Comparison of ENCODE assay signal across 18 cellular contexts in the genomic region with DNA sequence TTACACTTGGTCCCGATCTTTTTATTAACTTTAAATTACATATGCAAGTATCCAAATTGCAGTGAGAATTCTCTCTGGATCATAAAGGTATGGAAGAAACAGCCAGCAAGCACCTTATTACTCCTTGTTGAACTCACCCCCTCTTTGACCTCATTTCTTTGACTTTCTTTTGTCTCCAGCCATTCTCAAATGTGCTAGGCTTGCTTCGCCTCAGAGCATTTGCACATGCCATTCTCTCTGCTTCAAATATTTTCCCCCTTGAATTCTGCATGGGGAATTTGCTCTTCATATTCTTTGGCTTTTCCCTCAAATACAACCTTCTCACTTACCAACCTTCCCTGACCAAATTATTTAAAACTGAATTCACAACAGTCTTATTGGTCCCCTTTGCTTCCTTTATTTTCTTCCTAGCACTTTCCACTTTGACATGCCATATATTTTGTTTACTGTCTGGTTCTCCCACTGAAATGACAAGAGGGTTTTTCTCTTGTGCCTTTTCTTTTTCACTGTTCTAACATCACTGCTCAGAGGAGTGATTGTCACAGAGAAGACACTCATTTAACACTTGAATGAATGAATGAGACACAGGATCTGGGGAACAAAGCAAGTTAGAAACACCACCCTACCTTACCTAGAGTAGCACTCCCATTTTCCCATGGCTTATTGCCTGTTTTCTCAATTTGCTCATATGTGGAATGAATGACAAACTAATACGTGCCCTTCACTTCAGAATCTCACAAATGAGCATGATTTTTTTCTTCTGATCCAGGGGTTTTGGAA. TPM values are rescaled to one million over a fixed set of nuclear protein-coding genes. Genes with fewer than 3 reads are reported as not detected.
A peak's percentile ranks its signal among the peaks of the same experiment; 100 is the strongest.
DNase-seq lines count a peak whose midpoint lies in the region; ATAC-seq and TF ChIP-seq lines count a peak whose summit lies in the region.
"Had no signal": no experiment of that assay in that cellular context is flagged by ENCODE, and none has a peak within 500 bp of the region (broad histone marks: within the 10 kb centered on the region; RNA-seq: fewer than 3 reads in every experiment).

No MANE protein-coding gene starts in this region.

- peaks cover 34% of the 10 kb centered on the region for H3K4me1 Mint-ChIP-seq in activated naive CD8-positive, alpha-beta T cell (ENCODE audit: low read depth)
- peaks cover 21% of the 10 kb centered on the region for H3K4me1 Mint-ChIP-seq in activated naive CD8-positive, alpha-beta T cell treated with anti-CD3 and anti-CD28 coated beads, Interleukin-2, amount 50 U/mL, for 24 hours
- H3K4me1 Mint-ChIP-seq in type B pancreatic cell (ENCODE audit: unreplicated experiment): peaks cover 28% of the 10 kb centered on the region

- H3K4me3 ChIP-seq in NT2/D1 (ENCODE audit: insufficient read length, low read depth): peak overlapping the region; percentile 94
- no peak overlapping the region for H3K4me3 ChIP-seq in fibroblast of lung (replicated peaks in 1 of 4; ENCODE audit: control extremely low read depth in 1 of 4, insufficient read depth in 1 of 4, low read depth in 3 of 4, low read length in 4 of 4)
- H3K4me3 ChIP-seq in spleen: no peak overlapping the region

- H3K27ac Mint-ChIP-seq in activated naive CD8-positive, alpha-beta T cell: peak overlapping the region; percentile 98
- no peak overlapping the region for H3K27ac Mint-ChIP-seq in activated naive CD8-positive, alpha-beta T cell treated with anti-CD3 and anti-CD28 coated beads, Interleukin-2, amount 50 U/mL, for 24 hours
- no peak overlapping the region for H3K27ac Mint-ChIP-seq in type B pancreatic cell

- no peaks in the 10 kb centered on the region for H4K20me1 ChIP-seq in fibroblast of lung (ENCODE audit: control insufficient read depth, extremely low read depth, insufficient read depth, low read length)

- H3K4me1 ChIP-seq in NT2/D1 (ENCODE audit: insufficient read depth, insufficient read length) (no peaks in the 10 kb centered on the region), fibroblast of lung (ENCODE audit: control insufficient read depth, extremely low read depth, insufficient read depth, low read length) (no peaks in the 10 kb centered on the region), spleen (peaks cover 5 to 43% (median 34%) of the 10 kb centered on the region in 6 donors)

- no peak for TF ChIP-seq POLR2A in spleen (IDR thresholded peaks at IDR 0.05)

- H2AFZ ChIP-seq in fibroblast of lung (ENCODE audit: low read length): peak overlapping the region; percentile 45

- TF ChIP-seq CTCF in fibroblast of lung (conservative IDR thresholded peaks at IDR 0.05 in 1 of 2, IDR thresholded peaks at IDR 0.05 in 1 of 2; ENCODE audit: low read depth in 1 of 2, low read length in 2 of 2) (no peak), type B pancreatic cell (conservative IDR thresholded peaks at IDR 0.05) (no peak), spleen (IDR thresholded peaks at IDR 0.05 in 8 of 11, conservative IDR thresholded peaks at IDR 0.05 in 3 of 11) (no peak)

- H3K9ac ChIP-seq in NT2/D1 (ENCODE audit: insufficient read length, low read depth): peak overlapping the region; percentile 98
- H3K9ac ChIP-seq in fibroblast of lung (ENCODE audit: insufficient read depth, low read length): no peak overlapping the region

- no peak for DNase-seq in activated naive CD8-positive, alpha-beta T cell treated with anti-CD3 and anti-CD28 coated beads, Interleukin-2, amount 50 U/mL, for 24 hours
- DNase-seq in NT2/D1 (ENCODE audit: low read depth, low spot score) (no peak), fibroblast of lung (ENCODE audit: low read depth in 2 of 2) (no peak), type B pancreatic cell (ENCODE audit: extremely low spot score, unreplicated experiment) (no peak), spleen (no peak), left ventricle myocardium superior (no peak)
- DNase-seq: activated CD4-positive, CD25-positive, alpha-beta regulatory T cell treated with anti-CD3 and anti-CD28 coated beads, Interleukin-2, amount 50 U/mL, for 72 hours; activated naive CD8-positive, alpha-beta T cell treated with anti-CD3 and anti-CD28 coated beads, Interleukin-2, amount 10 ng/mL, durations not matched to agents 7 days and 5 days; caudate nucleus; hippocampal formation; KBM-7; NCI-H1105 treated with DMSO at 0.1 percent for 48 hours; psoas muscle; stimulated activated naive CD4-positive, alpha-beta T cell treated with Interleukin-2 at 50 U/mL for 16 hours; upper lobe of right lung had no signal

- H3K79me2 ChIP-seq in fibroblast of lung (ENCODE audit: control insufficient read depth, insufficient read depth, low read length): peaks cover 2% of the 10 kb centered on the region

- intact Hi-C loops in spleen (cut with DNase I; ENCODE audit: low total_unique reads): no loop called here
- intact Hi-C loops in left ventricle myocardium superior (cut with micrococcal nuclease): no loop called here

- no peak for ATAC-seq in activated naive CD8-positive, alpha-beta T cell treated with anti-CD3 and anti-CD28 coated beads, Interleukin-2, amount 50 U/mL, for 24 hours
- no peak for ATAC-seq in SK-N-SH treated with all-trans-retinoic acid at 6 μM for 48 hours
- no peak for ATAC-seq in left ventricle myocardium superior
- ATAC-seq: upper lobe of right lung had no signal

- H3K27me3 ChIP-seq in NT2/D1 (ENCODE audit: insufficient read depth, insufficient read length) (no peaks in the 10 kb centered on the region), fibroblast of lung (ENCODE audit: control insufficient read depth, insufficient read depth, low read length) (no peaks in the 10 kb centered on the region), spleen (replicated peaks in 1 of 7) (no peaks in the 10 kb centered on the region)

- H3K4me2 ChIP-seq in fibroblast of lung (ENCODE audit: extremely low read depth, insufficient read depth, low read length): no peak overlapping the region

- H3K9me3 Mint-ChIP-seq in activated naive CD8-positive, alpha-beta T cell (ENCODE audit: low read depth): no peaks in the 10 kb centered on the region
- H3K9me3 Mint-ChIP-seq in activated naive CD8-positive, alpha-beta T cell treated with anti-CD3 and anti-CD28 coated beads, Interleukin-2, amount 50 U/mL, for 24 hours: no peaks in the 10 kb centered on the region
- H3K9me3 Mint-ChIP-seq in type B pancreatic cell: no peaks in the 10 kb centered on the region
- H3K9me3 Mint-ChIP-seq: activated naive CD8-positive, alpha-beta T cell treated with anti-CD3 and anti-CD28 coated beads, Interleukin-2, amount 10 ng/mL, durations not matched to agents 7 days and 5 days; T-helper 1 cell treated with Interleukin-12 subunit alpha and Interleukin-12 subunit beta and Interleukin-4 antibody, amounts not matched to agents 30 μg/mL and 1 μg/mL, for 36 hours had no signal

- 93 to 97% (median 95%) methylated on average over 3 of the region's 3 CpGs for WGBS in spleen, 5 donors

- peaks cover 19% of the 10 kb centered on the region for H3K36me3 ChIP-seq in NT2/D1 (ENCODE audit: insufficient read depth, insufficient read length, low read length)
- no peaks in the 10 kb centered on the region for H3K36me3 ChIP-seq in fibroblast of lung (ENCODE audit: control insufficient read depth, insufficient read depth, low read length)
- no peaks in the 10 kb centered on the region for H3K36me3 ChIP-seq in spleen
- H3K36me3 ChIP-seq: upper lobe of right lung had no signal

- H3K4me3 Mint-ChIP-seq in activated naive CD8-positive, alpha-beta T cell: peak overlapping the region; percentile 6
- H3K4me3 Mint-ChIP-seq in activated naive CD8-positive, alpha-beta T cell treated with anti-CD3 and anti-CD28 coated beads, Interleukin-2, amount 50 U/mL, for 24 hours: no peak overlapping the region
- peak overlapping the region; percentile 94 for H3K4me3 Mint-ChIP-seq in type B pancreatic cell

- H3K27me3 Mint-ChIP-seq in activated naive CD8-positive, alpha-beta T cell: no peaks in the 10 kb centered on the region
- no peaks in the 10 kb centered on the region for H3K27me3 Mint-ChIP-seq in activated naive CD8-positive, alpha-beta T cell treated with anti-CD3 and anti-CD28 coated beads, Interleukin-2, amount 50 U/mL, for 24 hours
- H3K27me3 Mint-ChIP-seq in type B pancreatic cell: peaks cover 15% of the 10 kb centered on the region

- no peaks in the 10 kb centered on the region for H3K36me3 Mint-ChIP-seq in activated naive CD8-positive, alpha-beta T cell
- no peaks in the 10 kb centered on the region for H3K36me3 Mint-ChIP-seq in activated naive CD8-positive, alpha-beta T cell treated with anti-CD3 and anti-CD28 coated beads, Interleukin-2, amount 50 U/mL, for 24 hours (ENCODE audit: low read depth)
- peaks cover 9% of the 10 kb centered on the region for H3K36me3 Mint-ChIP-seq in type B pancreatic cell

- H3K27ac ChIP-seq in fibroblast of lung (ENCODE audit: insufficient read depth, low read length): no peak overlapping the region
- peak overlapping the region in 2 of 8 donors; percentile 98 for H3K27ac ChIP-seq in spleen

- H3K9me3 ChIP-seq in NT2/D1 (ENCODE audit: insufficient read depth, low read length) (no peaks in the 10 kb centered on the region), fibroblast of lung (ENCODE audit: control insufficient read depth, insufficient read depth, low read depth, low read length) (no peaks in the 10 kb centered on the region), spleen (no peaks in the 10 kb centered on the region)
- H3K9me3 ChIP-seq: psoas muscle, upper lobe of right lung had no signal

TF ChIP-seq in SK-N-SH treated with all-trans-retinoic acid at 6 μM for 48 hours, 23 proteins besides CTCF, POLR2A, EP300 and RAD21 (continues in another document):
- no peak for TF ChIP-seq TCF4 (CRISPR knock-in tag; IDR thresholded peaks at IDR 0.05; ENCODE audit: borderline replicate concordance)

RNA-seq across cellular contexts. Expression of gene PGBD2, which starts 1.4 kb away (rescaled TPM):
- total RNA-seq in fibroblast of lung: 7.1 and 8.2 TPM in 2 replicates
- 3.9 and 4.0 TPM in 2 replicates for polyA plus RNA-seq in fibroblast of lung
- polyA plus RNA-seq in fibroblast of lung (2012): 1.9 and 2.2 TPM in 2 replicates
- polyA minus RNA-seq in fibroblast of lung (ENCODE audit: low replicate concordance): 0.96 and 2.0 TPM in 2 replicates
- total RNA-seq in type B pancreatic cell (ENCODE audit: low replicate concordance): 10.1 and 14.8 TPM in 2 replicates
- 10 to 100 TPM in 6 of 7 donors, 1 to 10 TPM in 1; 10.0 to 23.1 (median 12.3) TPM for total RNA-seq in spleen
- 10 to 100 TPM in 1 of 3 donors, 1 to 10 TPM in 2; 7.2 to 11.7 (median 9.9) TPM for polyA plus RNA-seq in spleen
- total RNA-seq in left ventricle myocardium superior: 3.3 TPM

RNA-seq across cellular contexts. Expression of gene ZNF692, which starts 45.7 kb away (rescaled TPM):
- total RNA-seq in fibroblast of lung (16.2 and 16.7 TPM in 2 replicates), type B pancreatic cell (ENCODE audit: low replicate concordance) (55.0 and 73.0 TPM in 2 replicates), spleen (10 to 100 TPM; 33.5 to 81.1 (median 45.9) TPM), left ventricle myocardium superior (27.1 TPM)
- polyA plus RNA-seq in fibroblast of lung (7.6 and 9.3 TPM in 2 replicates), spleen (100 to 1,000 TPM in 2 of 3 donors, 10 to 100 TPM in 1; 57.1 to 138 (median 125) TPM)
- polyA plus RNA-seq in fibroblast of lung (2012): 7.5 and 10.6 TPM in 2 replicates
- polyA minus RNA-seq in fibroblast of lung (ENCODE audit: low replicate concordance): 2.8 and 9.0 TPM in 2 replicates
